ENCODE assay signal across 8 cellular contexts in genomic region chr6:83068628-83069027, GRCh38. TPM values are rescaled to one million over a fixed set of nuclear protein-coding genes. Genes with fewer than 3 reads are reported as not detected.
DNase-seq lines count a peak whose midpoint lies in the region; FAIRE-seq and TF ChIP-seq lines count a peak whose summit lies in the region.

No MANE protein-coding gene starts in this region.

- peaks cover 12% of the 10 kb centered on the region for H3K4me1 ChIP-seq in skeletal muscle satellite cell (ENCODE audit: control insufficient read depth, insufficient read depth, low read length)

- no peak for TF ChIP-seq POLR2A in H54 (IDR thresholded peaks at IDR 0.05; ENCODE audit: low read depth, low read length)

- H3K4me3 ChIP-seq in SK-N-MC (peak overlapping the region; percentile 79), fibroblast of pulmonary artery (replicated peaks; ENCODE audit: low read depth, low read length) (peak overlapping the region; percentile 84), skeletal muscle satellite cell (ENCODE audit: low read length) (peak overlapping the region; percentile 94)

- H3K9ac ChIP-seq in SK-N-MC (ENCODE audit: insufficient read length) (peak overlapping the region; percentile 76), skeletal muscle satellite cell (ENCODE audit: low read depth, low read length) (peak overlapping the region; percentile 88)

- no peak for DNase-seq in H54 (ENCODE audit: insufficient read length, low spot score)
- no peak for DNase-seq in SK-N-MC (ENCODE audit: low read depth, low spot score)
- DNase-seq in fibroblast of pulmonary artery (ENCODE audit: low read depth) = no peak
- no peak for DNase-seq in DMS79 (lab: John Stamatoyannopoulos, UW)
- DNase-seq in NCI-H2227 treated with DMSO at 0.1 percent for 48 hours (lab: John Stamatoyannopoulos, UW) = no peak
- DNase-seq in GM03348 (ENCODE audit: low spot score) = no peak
- no peak for DNase-seq in KBM-7

- in situ Hi-C loops in KBM-7 (cut with MboI; ENCODE audit: low pct_unique_long_range_greater_than_20kb, low sequenced_read_pairs) = loop anchor here (25.0 kb wide), 1 partner anchor 806 kb away; no protein-coding TSS in a partner anchor

- no peaks in the 10 kb centered on the region for H3K36me3 ChIP-seq in SK-N-MC (ENCODE audit: insufficient read depth, low read length)
- no peaks in the 10 kb centered on the region for H3K36me3 ChIP-seq in skeletal muscle satellite cell (ENCODE audit: insufficient read depth, low read length)

- no peak overlapping the region for H3K27ac ChIP-seq in SK-N-MC

- H3K27me3 ChIP-seq in skeletal muscle satellite cell (ENCODE audit: control insufficient read depth, insufficient read depth, low read length) = no peaks in the 10 kb centered on the region

- no peaks in the 10 kb centered on the region for H3K9me3 ChIP-seq in SK-N-MC (ENCODE audit: low read depth, low read length)
- H3K9me3 ChIP-seq in skeletal muscle satellite cell (replicated peaks; ENCODE audit: low read length) = no peaks in the 10 kb centered on the region

- H3K4me2 ChIP-seq in skeletal muscle satellite cell (ENCODE audit: low read length) = peak overlapping the region; percentile 88

- no peak for TF ChIP-seq CTCF in fibroblast of pulmonary artery (IDR thresholded peaks at IDR 0.05; ENCODE audit: low read length, missing control alignments)

- peak; percentile 73 for FAIRE-seq in H54 (lab: Jason Lieb, UNC)

RNA-seq across cellular contexts. Expression of gene DOP1A, which starts 1.2 kb away (rescaled TPM):
- 17.7 and 18.5 TPM in 2 replicates for total RNA-seq in skeletal muscle satellite cell (2012; rRNA removed)

RNA-seq across cellular contexts. Expression of gene UBE3D, which starts 3.0 kb away (rescaled TPM):
- 5.8 and 9.4 TPM in 2 replicates for total RNA-seq in skeletal muscle satellite cell (2012; rRNA removed)
